Comparison of ENCODE assay signal across 1 cellular context in the genomic region with DNA sequence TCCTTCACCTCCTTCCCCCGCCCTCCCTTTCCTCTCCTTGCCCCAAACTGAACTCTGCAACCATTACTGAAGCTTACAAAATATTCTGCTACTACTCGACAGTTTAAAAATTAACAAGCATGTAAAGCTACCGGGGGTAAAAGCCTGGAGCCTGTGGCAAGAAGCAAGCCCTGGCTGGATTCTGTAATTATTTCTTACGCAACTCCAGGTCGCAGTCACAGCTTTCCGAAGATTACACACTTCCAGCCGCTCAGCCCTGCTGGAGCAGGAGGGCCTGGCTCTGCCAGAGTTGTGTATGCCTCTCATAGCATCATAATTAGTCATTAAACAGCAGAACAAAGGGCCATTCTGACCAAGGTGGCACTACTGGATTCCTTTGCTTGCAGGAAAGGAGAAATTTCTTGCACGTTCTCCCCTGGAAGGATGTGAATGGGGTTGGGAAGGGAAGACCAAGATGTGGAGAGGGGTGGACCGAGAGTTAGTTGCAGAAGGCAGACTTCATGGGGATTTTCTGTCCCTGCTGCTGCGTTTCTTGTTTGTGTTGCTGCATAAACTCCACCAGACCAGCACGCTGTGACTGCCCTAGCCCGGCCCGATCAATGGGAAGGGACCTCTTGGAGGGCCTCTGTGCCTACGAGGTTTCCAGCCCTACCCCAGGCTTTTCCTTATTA.
TF ChIP-seq lines count a peak whose summit lies in the region.

No MANE protein-coding gene starts in this region.

TF ChIP-seq in HepG2, 621 proteins besides CTCF, POLR2A, EP300 and RAD21 (continued from another document and continues in another):
- TF ChIP-seq NAIF1 (CRISPR knock-in tag; IDR thresholded peaks at IDR 0.05; ENCODE audit: borderline replicate concordance) (0 out of 2 replicates have a peak, but pooled peaks have one; percentile 43), NFYB (CRISPR knock-in tag; IDR thresholded peaks at IDR 0.05) (no peak; the same call in 1 of the 2 replicates), SIX1 (CRISPR knock-in tag; IDR thresholded peaks at IDR 0.05; ENCODE audit: borderline replicate concordance) (peak; percentile 74; the same call in 1 of the 2 replicates), ZNF296 (CRISPR knock-in tag; conservative IDR thresholded peaks at IDR 0.05) (no peak), HOXA9 (CRISPR knock-in tag; IDR thresholded peaks at IDR 0.05; ENCODE audit: borderline replicate concordance) (no peak), NPAS2 (CRISPR knock-in tag; IDR thresholded peaks at IDR 0.05; ENCODE audit: borderline replicate concordance) (no peak), MTA3 (CRISPR knock-in tag; IDR thresholded peaks at IDR 0.05) (no peak), ZNF780A (CRISPR knock-in tag; IDR thresholded peaks at IDR 0.05) (0 out of 2 replicates have a peak, but pooled peaks have one; percentile 78), ZNF329 (CRISPR knock-in tag; IDR thresholded peaks at IDR 0.05; ENCODE audit: low read depth) (no peak), NRL (CRISPR knock-in tag; IDR thresholded peaks at IDR 0.05; ENCODE audit: borderline replicate concordance) (no peak), NFE2 (CRISPR knock-in tag; IDR thresholded peaks at IDR 0.05) (no peak), ZNF7 (CRISPR knock-in tag; IDR thresholded peaks at IDR 0.05) (no peak), MTF1 (CRISPR knock-in tag; IDR thresholded peaks at IDR 0.05) (no peak), HNF4A (CRISPR knock-in tag; IDR thresholded peaks at IDR 0.05) (peak; percentile 85), PHF21A (CRISPR knock-in tag; IDR thresholded peaks at IDR 0.05) (peak; percentile 96), ZNF24 (IDR thresholded peaks at IDR 0.05) (no peak), RELA (CRISPR knock-in tag; IDR thresholded peaks at IDR 0.05) (peak; percentile 41; the same call in 1 of the 2 replicates), ZNF678 (CRISPR knock-in tag; IDR thresholded peaks at IDR 0.05) (no peak), ZNF83 (CRISPR knock-in tag; IDR thresholded peaks at IDR 0.05; ENCODE audit: borderline replicate concordance) (no peak; the same call in 1 of the 2 replicates), MXD4 (CRISPR knock-in tag; IDR thresholded peaks at IDR 0.05) (no peak), RBAK (CRISPR knock-in tag; IDR thresholded peaks at IDR 0.05) (no peak; the same call in none of the 2 replicates), TMF1 (CRISPR knock-in tag; IDR thresholded peaks at IDR 0.05; ENCODE audit: low read depth) (peak; percentile 49; the same call in 1 of the 2 replicates), KLF15 (CRISPR knock-in tag; IDR thresholded peaks at IDR 0.05; ENCODE audit: borderline replicate concordance) (no peak), FOSL1 (CRISPR knock-in tag; IDR thresholded peaks at IDR 0.05; ENCODE audit: borderline replicate concordance) (peak; percentile 71; the same call in 1 of the 2 replicates)
- TF ChIP-seq, protein P1, sequence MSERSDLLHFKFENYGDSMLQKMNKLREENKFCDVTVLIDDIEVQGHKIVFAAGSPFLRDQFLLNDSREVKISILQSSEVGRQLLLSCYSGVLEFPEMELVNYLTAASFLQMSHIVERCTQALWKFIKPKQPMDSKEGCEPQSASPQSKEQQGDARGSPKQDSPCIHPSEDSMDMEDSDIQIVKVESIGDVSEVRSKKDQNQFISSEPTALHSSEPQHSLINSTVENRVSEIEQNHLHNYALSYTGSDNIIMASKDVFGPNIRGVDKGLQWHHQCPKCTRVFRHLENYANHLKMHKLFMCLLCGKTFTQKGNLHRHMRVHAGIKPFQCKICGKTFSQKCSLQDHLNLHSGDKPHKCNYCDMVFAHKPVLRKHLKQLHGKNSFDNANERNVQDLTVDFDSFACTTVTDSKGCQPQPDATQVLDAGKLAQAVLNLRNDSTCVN (CRISPR knock-in tag; IDR thresholded peaks at IDR 0.05; ENCODE audit: borderline replicate concordance) = peak; percentile 75
- TF ChIP-seq, protein P2, sequence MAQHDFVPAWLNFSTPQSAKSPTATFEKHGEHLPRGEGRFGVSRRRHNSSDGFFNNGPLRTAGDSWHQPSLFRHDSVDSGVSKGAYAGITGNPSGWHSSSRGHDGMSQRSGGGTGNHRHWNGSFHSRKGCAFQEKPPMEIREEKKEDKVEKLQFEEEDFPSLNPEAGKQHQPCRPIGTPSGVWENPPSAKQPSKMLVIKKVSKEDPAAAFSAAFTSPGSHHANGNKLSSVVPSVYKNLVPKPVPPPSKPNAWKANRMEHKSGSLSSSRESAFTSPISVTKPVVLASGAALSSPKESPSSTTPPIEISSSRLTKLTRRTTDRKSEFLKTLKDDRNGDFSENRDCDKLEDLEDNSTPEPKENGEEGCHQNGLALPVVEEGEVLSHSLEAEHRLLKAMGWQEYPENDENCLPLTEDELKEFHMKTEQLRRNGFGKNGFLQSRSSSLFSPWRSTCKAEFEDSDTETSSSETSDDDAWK (CRISPR knock-in tag; IDR thresholded peaks at IDR 0.05) = no peak
- TF ChIP-seq, protein P3, sequence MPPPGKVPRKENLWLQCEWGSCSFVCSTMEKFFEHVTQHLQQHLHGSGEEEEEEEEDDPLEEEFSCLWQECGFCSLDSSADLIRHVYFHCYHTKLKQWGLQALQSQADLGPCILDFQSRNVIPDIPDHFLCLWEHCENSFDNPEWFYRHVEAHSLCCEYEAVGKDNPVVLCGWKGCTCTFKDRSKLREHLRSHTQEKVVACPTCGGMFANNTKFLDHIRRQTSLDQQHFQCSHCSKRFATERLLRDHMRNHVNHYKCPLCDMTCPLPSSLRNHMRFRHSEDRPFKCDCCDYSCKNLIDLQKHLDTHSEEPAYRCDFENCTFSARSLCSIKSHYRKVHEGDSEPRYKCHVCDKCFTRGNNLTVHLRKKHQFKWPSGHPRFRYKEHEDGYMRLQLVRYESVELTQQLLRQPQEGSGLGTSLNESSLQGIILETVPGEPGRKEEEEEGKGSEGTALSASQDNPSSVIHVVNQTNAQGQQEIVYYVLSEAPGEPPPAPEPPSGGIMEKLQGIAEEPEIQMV (CRISPR knock-in tag; IDR thresholded peaks at IDR 0.05; ENCODE audit: low read depth) = no peak
- TF ChIP-seq, protein P4, sequence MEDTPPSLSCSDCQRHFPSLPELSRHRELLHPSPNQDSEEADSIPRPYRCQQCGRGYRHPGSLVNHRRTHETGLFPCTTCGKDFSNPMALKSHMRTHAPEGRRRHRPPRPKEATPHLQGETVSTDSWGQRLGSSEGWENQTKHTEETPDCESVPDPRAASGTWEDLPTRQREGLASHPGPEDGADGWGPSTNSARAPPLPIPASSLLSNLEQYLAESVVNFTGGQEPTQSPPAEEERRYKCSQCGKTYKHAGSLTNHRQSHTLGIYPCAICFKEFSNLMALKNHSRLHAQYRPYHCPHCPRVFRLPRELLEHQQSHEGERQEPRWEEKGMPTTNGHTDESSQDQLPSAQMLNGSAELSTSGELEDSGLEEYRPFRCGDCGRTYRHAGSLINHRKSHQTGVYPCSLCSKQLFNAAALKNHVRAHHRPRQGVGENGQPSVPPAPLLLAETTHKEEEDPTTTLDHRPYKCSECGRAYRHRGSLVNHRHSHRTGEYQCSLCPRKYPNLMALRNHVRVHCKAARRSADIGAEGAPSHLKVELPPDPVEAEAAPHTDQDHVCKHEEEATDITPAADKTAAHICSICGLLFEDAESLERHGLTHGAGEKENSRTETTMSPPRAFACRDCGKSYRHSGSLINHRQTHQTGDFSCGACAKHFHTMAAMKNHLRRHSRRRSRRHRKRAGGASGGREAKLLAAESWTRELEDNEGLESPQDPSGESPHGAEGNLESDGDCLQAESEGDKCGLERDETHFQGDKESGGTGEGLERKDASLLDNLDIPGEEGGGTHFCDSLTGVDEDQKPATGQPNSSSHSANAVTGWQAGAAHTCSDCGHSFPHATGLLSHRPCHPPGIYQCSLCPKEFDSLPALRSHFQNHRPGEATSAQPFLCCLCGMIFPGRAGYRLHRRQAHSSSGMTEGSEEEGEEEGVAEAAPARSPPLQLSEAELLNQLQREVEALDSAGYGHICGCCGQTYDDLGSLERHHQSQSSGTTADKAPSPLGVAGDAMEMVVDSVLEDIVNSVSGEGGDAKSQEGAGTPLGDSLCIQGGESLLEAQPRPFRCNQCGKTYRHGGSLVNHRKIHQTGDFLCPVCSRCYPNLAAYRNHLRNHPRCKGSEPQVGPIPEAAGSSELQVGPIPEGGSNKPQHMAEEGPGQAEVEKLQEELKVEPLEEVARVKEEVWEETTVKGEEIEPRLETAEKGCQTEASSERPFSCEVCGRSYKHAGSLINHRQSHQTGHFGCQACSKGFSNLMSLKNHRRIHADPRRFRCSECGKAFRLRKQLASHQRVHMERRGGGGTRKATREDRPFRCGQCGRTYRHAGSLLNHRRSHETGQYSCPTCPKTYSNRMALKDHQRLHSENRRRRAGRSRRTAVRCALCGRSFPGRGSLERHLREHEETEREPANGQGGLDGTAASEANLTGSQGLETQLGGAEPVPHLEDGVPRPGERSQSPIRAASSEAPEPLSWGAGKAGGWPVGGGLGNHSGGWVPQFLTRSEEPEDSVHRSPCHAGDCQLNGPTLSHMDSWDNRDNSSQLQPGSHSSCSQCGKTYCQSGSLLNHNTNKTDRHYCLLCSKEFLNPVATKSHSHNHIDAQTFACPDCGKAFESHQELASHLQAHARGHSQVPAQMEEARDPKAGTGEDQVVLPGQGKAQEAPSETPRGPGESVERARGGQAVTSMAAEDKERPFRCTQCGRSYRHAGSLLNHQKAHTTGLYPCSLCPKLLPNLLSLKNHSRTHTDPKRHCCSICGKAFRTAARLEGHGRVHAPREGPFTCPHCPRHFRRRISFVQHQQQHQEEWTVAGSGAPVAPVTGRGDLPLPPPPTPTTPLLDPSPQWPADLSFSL (CRISPR knock-in tag; IDR thresholded peaks at IDR 0.05) = peak; percentile 71; the same call in 1 of the 2 replicates
- TF ChIP-seq, protein P5, sequence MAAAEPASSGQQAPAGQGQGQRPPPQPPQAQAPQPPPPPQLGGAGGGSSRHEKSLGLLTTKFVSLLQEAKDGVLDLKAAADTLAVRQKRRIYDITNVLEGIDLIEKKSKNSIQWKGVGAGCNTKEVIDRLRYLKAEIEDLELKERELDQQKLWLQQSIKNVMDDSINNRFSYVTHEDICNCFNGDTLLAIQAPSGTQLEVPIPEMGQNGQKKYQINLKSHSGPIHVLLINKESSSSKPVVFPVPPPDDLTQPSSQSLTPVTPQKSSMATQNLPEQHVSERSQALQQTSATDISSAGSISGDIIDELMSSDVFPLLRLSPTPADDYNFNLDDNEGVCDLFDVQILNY (CRISPR knock-in tag; conservative IDR thresholded peaks at IDR 0.05) = no peak
- TF ChIP-seq, protein P6, sequence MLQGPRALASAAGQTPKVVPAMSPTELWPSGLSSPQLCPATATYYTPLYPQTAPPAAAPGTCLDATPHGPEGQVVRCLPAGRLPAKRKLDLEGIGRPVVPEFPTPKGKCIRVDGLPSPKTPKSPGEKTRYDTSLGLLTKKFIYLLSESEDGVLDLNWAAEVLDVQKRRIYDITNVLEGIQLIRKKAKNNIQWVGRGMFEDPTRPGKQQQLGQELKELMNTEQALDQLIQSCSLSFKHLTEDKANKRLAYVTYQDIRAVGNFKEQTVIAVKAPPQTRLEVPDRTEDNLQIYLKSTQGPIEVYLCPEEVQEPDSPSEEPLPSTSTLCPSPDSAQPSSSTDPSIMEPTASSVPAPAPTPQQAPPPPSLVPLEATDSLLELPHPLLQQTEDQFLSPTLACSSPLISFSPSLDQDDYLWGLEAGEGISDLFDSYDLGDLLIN (CRISPR knock-in tag; IDR thresholded peaks at IDR 0.05; ENCODE audit: borderline replicate concordance) = no peak
- TF ChIP-seq, protein P7, sequence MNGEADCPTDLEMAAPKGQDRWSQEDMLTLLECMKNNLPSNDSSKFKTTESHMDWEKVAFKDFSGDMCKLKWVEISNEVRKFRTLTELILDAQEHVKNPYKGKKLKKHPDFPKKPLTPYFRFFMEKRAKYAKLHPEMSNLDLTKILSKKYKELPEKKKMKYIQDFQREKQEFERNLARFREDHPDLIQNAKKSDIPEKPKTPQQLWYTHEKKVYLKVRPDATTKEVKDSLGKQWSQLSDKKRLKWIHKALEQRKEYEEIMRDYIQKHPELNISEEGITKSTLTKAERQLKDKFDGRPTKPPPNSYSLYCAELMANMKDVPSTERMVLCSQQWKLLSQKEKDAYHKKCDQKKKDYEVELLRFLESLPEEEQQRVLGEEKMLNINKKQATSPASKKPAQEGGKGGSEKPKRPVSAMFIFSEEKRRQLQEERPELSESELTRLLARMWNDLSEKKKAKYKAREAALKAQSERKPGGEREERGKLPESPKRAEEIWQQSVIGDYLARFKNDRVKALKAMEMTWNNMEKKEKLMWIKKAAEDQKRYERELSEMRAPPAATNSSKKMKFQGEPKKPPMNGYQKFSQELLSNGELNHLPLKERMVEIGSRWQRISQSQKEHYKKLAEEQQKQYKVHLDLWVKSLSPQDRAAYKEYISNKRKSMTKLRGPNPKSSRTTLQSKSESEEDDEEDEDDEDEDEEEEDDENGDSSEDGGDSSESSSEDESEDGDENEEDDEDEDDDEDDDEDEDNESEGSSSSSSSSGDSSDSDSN (CRISPR knock-in tag; IDR thresholded peaks at IDR 0.05) = peak; percentile 69
- TF ChIP-seq, protein P8, sequence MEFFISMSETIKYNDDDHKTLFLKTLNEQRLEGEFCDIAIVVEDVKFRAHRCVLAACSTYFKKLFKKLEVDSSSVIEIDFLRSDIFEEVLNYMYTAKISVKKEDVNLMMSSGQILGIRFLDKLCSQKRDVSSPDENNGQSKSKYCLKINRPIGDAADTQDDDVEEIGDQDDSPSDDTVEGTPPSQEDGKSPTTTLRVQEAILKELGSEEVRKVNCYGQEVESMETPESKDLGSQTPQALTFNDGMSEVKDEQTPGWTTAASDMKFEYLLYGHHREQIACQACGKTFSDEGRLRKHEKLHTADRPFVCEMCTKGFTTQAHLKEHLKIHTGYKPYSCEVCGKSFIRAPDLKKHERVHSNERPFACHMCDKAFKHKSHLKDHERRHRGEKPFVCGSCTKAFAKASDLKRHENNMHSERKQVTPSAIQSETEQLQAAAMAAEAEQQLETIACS (CRISPR knock-in tag; IDR thresholded peaks at IDR 0.05) = no peak
- TF ChIP-seq, protein P9, sequence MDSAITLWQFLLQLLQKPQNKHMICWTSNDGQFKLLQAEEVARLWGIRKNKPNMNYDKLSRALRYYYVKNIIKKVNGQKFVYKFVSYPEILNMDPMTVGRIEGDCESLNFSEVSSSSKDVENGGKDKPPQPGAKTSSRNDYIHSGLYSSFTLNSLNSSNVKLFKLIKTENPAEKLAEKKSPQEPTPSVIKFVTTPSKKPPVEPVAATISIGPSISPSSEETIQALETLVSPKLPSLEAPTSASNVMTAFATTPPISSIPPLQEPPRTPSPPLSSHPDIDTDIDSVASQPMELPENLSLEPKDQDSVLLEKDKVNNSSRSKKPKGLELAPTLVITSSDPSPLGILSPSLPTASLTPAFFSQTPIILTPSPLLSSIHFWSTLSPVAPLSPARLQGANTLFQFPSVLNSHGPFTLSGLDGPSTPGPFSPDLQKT (CRISPR knock-in tag; IDR thresholded peaks at IDR 0.05; ENCODE audit: borderline replicate concordance) = no peak
